ENCODE assay signal across 8 cellular contexts in genomic region chr2:46984642-46985476, GRCh38. TPM values are rescaled to one million over a fixed set of nuclear protein-coding genes. Genes with fewer than 3 reads are reported as not detected.
DNase-seq lines count a peak whose midpoint lies in the region; ATAC-seq and TF ChIP-seq lines count a peak whose summit lies in the region.

No MANE protein-coding gene starts in this region.

- ATAC-seq in GM18498 (IDR thresholded peaks at IDR 0.05; ENCODE audit: unreplicated experiment) (peak; percentile 40), HG02678 (IDR thresholded peaks at IDR 0.05; ENCODE audit: unreplicated experiment) (peak; percentile 36)

- H3K79me2 ChIP-seq in OCI-LY3 (ENCODE audit: low read length) (peaks cover 70% of the 10 kb centered on the region), hepatocyte (peaks cover 17% of the 10 kb centered on the region)

- WGBS in hepatocyte (ENCODE audit: low lambda C conversion rate, missing lambda C conversion rate) = 89% methylated on average over 12 of the region's 12 CpGs

- H3K9me2 ChIP-seq in hepatocyte (replicated peaks; ENCODE audit: insufficient read depth) = no peaks in the 10 kb centered on the region

- H3K27ac ChIP-seq in OCI-LY3 (ENCODE audit: low read length) = peak overlapping the region; percentile 90
- H3K27ac ChIP-seq in hepatocyte = peak overlapping the region; percentile 88

- no peaks in the 10 kb centered on the region for H3K27me3 Mint-ChIP-seq in activated naive CD8-positive, alpha-beta T cell treated with anti-CD3 and anti-CD28 coated beads for 36 hours

- TF ChIP-seq CTCF in OCI-LY3 (IDR thresholded peaks at IDR 0.05; ENCODE audit: low read depth, low read length) (no peak), hepatocyte (IDR thresholded peaks at IDR 0.05; ENCODE audit: poor library complexity) (no peak)

- H3K4me3 Mint-ChIP-seq in activated naive CD8-positive, alpha-beta T cell treated with anti-CD3 and anti-CD28 coated beads for 36 hours = peak overlapping the region; percentile 62

- H3K4me2 ChIP-seq in OCI-LY3 (ENCODE audit: low read length) (peak overlapping the region; percentile 77), hepatocyte (no peak overlapping the region)

- peak overlapping the region; percentile 63; the same call in 1 of the 2 replicates for H3K4me3 ChIP-seq in OCI-LY3 (ENCODE audit: low read length)
- no peak overlapping the region for H3K4me3 ChIP-seq in hepatocyte

- H3K9ac ChIP-seq in OCI-LY3 (ENCODE audit: low read length) = peak overlapping the region; percentile 66

- peaks cover 60% of the 10 kb centered on the region for H3K4me1 ChIP-seq in OCI-LY3 (ENCODE audit: low read length)
- H3K4me1 ChIP-seq in hepatocyte (ENCODE audit: insufficient read depth) = peaks cover 20% of the 10 kb centered on the region

- peak; percentile 71 for DNase-seq in activated naive CD8-positive, alpha-beta T cell treated with anti-CD3 and anti-CD28 coated beads for 36 hours
- DNase-seq in hepatocyte (ENCODE audit: low spot score) (no peak), DMS79 treated with DMSO at 0.1 percent for 48 hours (lab: John Stamatoyannopoulos, UW) (no peak), SHP77 (lab: John Stamatoyannopoulos, UW) (no peak)
- DNase-seq in stimulated activated CD4-positive, alpha-beta T cell treated with anti-CD3 and anti-CD28 coated beads, Interleukin-1b, Interleukin-23, amount 100 ng/mL, for 4 hours (ENCODE audit: low read depth in 2 of 2) = peak; percentile 26 to 33

- peaks cover 63% of the 10 kb centered on the region for H3K4me1 Mint-ChIP-seq in activated naive CD8-positive, alpha-beta T cell treated with anti-CD3 and anti-CD28 coated beads for 36 hours

- H4K20me1 ChIP-seq in OCI-LY3 (ENCODE audit: insufficient read depth, low read length) (peaks cover 4% of the 10 kb centered on the region; the same call in 1 of the 2 replicates), hepatocyte (ENCODE audit: insufficient read depth, poor library complexity, severe bottlenecking) (no peaks in the 10 kb centered on the region)

- H3K27me3 ChIP-seq in OCI-LY3 (ENCODE audit: low read depth, low read length) = no peaks in the 10 kb centered on the region
- H3K27me3 ChIP-seq in hepatocyte = no peaks in the 10 kb centered on the region

- no peak overlapping the region for H2AFZ ChIP-seq in OCI-LY3 (ENCODE audit: low read depth, low read length)
- H2AFZ ChIP-seq in hepatocyte = no peak overlapping the region

- H3K36me3 ChIP-seq in OCI-LY3 (replicated peaks; ENCODE audit: low read depth, low read length) (peaks cover 23% of the 10 kb centered on the region), hepatocyte (replicated peaks; ENCODE audit: insufficient read depth, low read depth) (no peaks in the 10 kb centered on the region)

- no peaks in the 10 kb centered on the region for H3K9me3 ChIP-seq in OCI-LY3 (ENCODE audit: insufficient read depth, low read length)
- no peaks in the 10 kb centered on the region for H3K9me3 ChIP-seq in hepatocyte (ENCODE audit: low read depth)

- peak overlapping the region; percentile 98 for H3K27ac Mint-ChIP-seq in activated naive CD8-positive, alpha-beta T cell treated with anti-CD3 and anti-CD28 coated beads for 36 hours

- H3K36me3 Mint-ChIP-seq in activated naive CD8-positive, alpha-beta T cell treated with anti-CD3 and anti-CD28 coated beads for 36 hours = peaks cover 30% of the 10 kb centered on the region

- no peaks in the 10 kb centered on the region for H3K9me3 Mint-ChIP-seq in activated naive CD8-positive, alpha-beta T cell treated with anti-CD3 and anti-CD28 coated beads for 36 hours

RNA-seq across cellular contexts. Expression of gene TTC7A, which starts 43.8 kb away (rescaled TPM):
- 10 to 100 TPM; 55.0 to 56.6 TPM for total RNA-seq in activated naive CD8-positive, alpha-beta T cell treated with anti-CD3 and anti-CD28 coated beads for 36 hours
- 13.7 and 14.7 TPM in 2 replicates for total RNA-seq in hepatocyte
- polyA plus RNA-seq in hepatocyte = 20.4 and 24.2 TPM in 2 replicates

Comparison
In these comparisons a context has a peak if more than half of its experiments do, and no peak if none do; other contexts are left out.
1. DNase-seq: peak in activated naive CD8-positive, alpha-beta T cell treated with anti-CD3 and anti-CD28 coated beads for 36 hours (single experiment) and stimulated activated CD4-positive, alpha-beta T cell treated with anti-CD3 and anti-CD28 coated beads, Interleukin-1b, Interleukin-23, amount 100 ng/mL, for 4 hours (2 of 2); none in hepatocyte (single experiment), DMS79 treated with DMSO at 0.1 percent for 48 hours (single experiment) and SHP77 (0 of 2).